Comparison of ENCODE assay signal across 9 cellular contexts in the genomic region with DNA sequence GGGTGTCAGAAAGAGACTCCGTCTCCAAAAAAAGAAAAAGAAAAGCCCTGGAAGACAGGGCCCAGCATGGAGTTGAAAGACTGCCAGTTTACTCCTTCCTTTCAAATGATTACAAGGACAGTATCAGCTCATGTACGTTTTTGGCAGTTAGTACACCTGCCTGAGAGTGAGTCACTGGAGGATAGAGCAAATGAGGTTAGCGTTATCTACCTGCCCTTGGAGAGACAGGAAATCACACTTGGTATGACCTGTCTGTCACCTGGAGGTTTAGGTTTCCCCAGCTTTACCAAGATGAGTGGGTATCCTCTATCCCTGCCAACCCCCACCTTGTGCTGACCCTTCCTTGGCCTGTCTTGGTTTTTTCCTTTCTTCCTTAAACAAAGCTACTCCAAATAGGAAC.
DNase-seq lines count a peak whose midpoint lies in the region; ATAC-seq and TF ChIP-seq lines count a peak whose summit lies in the region.
"Had no signal": no experiment of that assay in that cellular context is flagged by ENCODE, and none has a peak within 500 bp of the region (broad histone marks: within the 10 kb centered on the region; RNA-seq: fewer than 3 reads in every experiment).

No MANE protein-coding gene starts in this region.

- no peaks in the 10 kb centered on the region for H3K9me3 Mint-ChIP-seq in CD14-positive monocyte

- dilution Hi-C loops in mammary epithelial cell (cut with HindIII; ENCODE audit: low sequenced_read_pairs): no loop called here

- H3K27ac ChIP-seq in BLaER1 treated with 17β-estradiol and CSF1 and Interleukin-3, amounts not matched to agents 10 nM and 100 nM: peak overlapping the region in 10 of 11 experiments; percentile 9 to 95 (median 88); a peak in 17 of 22 replicates
- peak overlapping the region; percentile 79 for H3K27ac ChIP-seq in KOPT-K1 (ENCODE audit: low read depth, low read length, poor library complexity, severe bottlenecking)
- H3K27ac ChIP-seq in mammary epithelial cell (ENCODE audit: insufficient read depth, low read depth, low read length): peak overlapping the region; percentile 53
- peak overlapping the region; percentile 13 to 16 for H3K27ac ChIP-seq in mucosa of rectum (ENCODE audit: low read depth in 2 of 2, low read length in 2 of 2)

- in situ Hi-C loops in mammary epithelial cell (cut with MboI; ENCODE audit: low sequenced_read_pairs in 2 of 2): no loop called here

- intact Hi-C loops in mammary epithelial cell (cut with micrococcal nuclease): loop anchor here (1.0 to 10.0 kb wide), 2 partner anchors 17 to 200 kb away; no protein-coding TSS in a partner anchor
- intact Hi-C loops in CD14-positive monocyte (cut with micrococcal nuclease): no loop called here

- peak overlapping the region in 1 of 7 donors; percentile 60 for H3K27ac Mint-ChIP-seq in CD14-positive monocyte

- H3K9ac ChIP-seq in BLaER1 treated with 17β-estradiol and CSF1 and Interleukin-3, amounts not matched to agents 10 nM and 100 nM: peak overlapping the region in 3 of 11 experiments; percentile 21 to 63 (median 61); a peak in 1 of 22 replicates
- H3K9ac ChIP-seq in mammary epithelial cell (ENCODE audit: insufficient read depth, low read length): peak overlapping the region; percentile 58
- peak overlapping the region in 1 of 2 donors; percentile 22 for H3K9ac ChIP-seq in mucosa of rectum (ENCODE audit: low read depth in 1 of 2, low read length in 2 of 2)

- TF ChIP-seq CTCF in mammary epithelial cell (conservative IDR thresholded peaks at IDR 0.05 in 1 of 2, IDR thresholded peaks at IDR 0.05 in 1 of 2; ENCODE audit: extremely low read depth in 1 of 2, insufficient read depth in 1 of 2, low read depth in 1 of 2, low read length in 2 of 2) (no peak), CD14-positive monocyte (IDR thresholded peaks at IDR 0.05) (no peak)

- H3K4me1 Mint-ChIP-seq in CD14-positive monocyte: peaks cover 47% of the 10 kb centered on the region

- peaks cover 74 to 96% (median 80%) of the 10 kb centered on the region in 10 experiments for H3K4me1 ChIP-seq in BLaER1 treated with 17β-estradiol and CSF1 and Interleukin-3, amounts not matched to agents 10 nM and 100 nM
- H3K4me1 ChIP-seq in mammary epithelial cell (ENCODE audit: insufficient read depth, low read length) (peaks cover 77% of the 10 kb centered on the region), mucosa of rectum (ENCODE audit: control insufficient read depth in 2 of 2, insufficient read depth in 2 of 2, low read length in 2 of 2) (peaks cover 24 to 25% of the 10 kb centered on the region in 2 donors)

- H3K36me3 Mint-ChIP-seq in CD14-positive monocyte: peaks cover 25 to 26% of the 10 kb centered on the region in 2 donors

- no peaks in the 10 kb centered on the region for H3K27me3 Mint-ChIP-seq in CD14-positive monocyte (ENCODE audit: low read depth in 3 of 3)

- H2AFZ ChIP-seq in mammary epithelial cell (ENCODE audit: low read depth, low read length): no peak overlapping the region

- peak overlapping the region; percentile 75 to 96 (median 91) for H3K4me2 ChIP-seq in BLaER1 treated with 17β-estradiol and CSF1 and Interleukin-3, amounts not matched to agents 10 nM and 100 nM
- H3K4me2 ChIP-seq in mammary epithelial cell (ENCODE audit: insufficient read depth, low read depth, low read length): peak overlapping the region; percentile 40

- DNase-seq in mammary epithelial cell (peak; percentile 82), NCI-H1930 (lab: John Stamatoyannopoulos, UW) (no peak), cortex of kidney (lab: John Stamatoyannopoulos, UW) (no peak), CD14-positive monocyte (ENCODE audit: low spot score) (no peak)
- DNase-seq: NCI-H1048 had no signal

- no peak overlapping the region for H3K4me3 ChIP-seq in BLaER1 treated with 17β-estradiol and CSF1 and Interleukin-3, amounts not matched to agents 10 nM and 100 nM
- H3K4me3 ChIP-seq in mammary epithelial cell (replicated peaks in 1 of 3; ENCODE audit: insufficient read depth in 1 of 3, low read depth in 2 of 3, low read length in 3 of 3) (no peak overlapping the region), mucosa of rectum (ENCODE audit: low read length in 2 of 2) (no peak overlapping the region)

- no peaks in the 10 kb centered on the region for H3K9me3 ChIP-seq in BLaER1 treated with 17β-estradiol and CSF1 and Interleukin-3, amounts not matched to agents 10 nM and 100 nM (replicated peaks in 1 of 11)
- H3K9me3 ChIP-seq in KOPT-K1 (ENCODE audit: insufficient read depth, low read length, poor library complexity, severe bottlenecking) (no peaks in the 10 kb centered on the region), mammary epithelial cell (replicated peaks; ENCODE audit: insufficient read depth, low read length) (no peaks in the 10 kb centered on the region), mucosa of rectum (ENCODE audit: control insufficient read depth in 2 of 2, low read length in 2 of 2) (no peaks in the 10 kb centered on the region)

- WGBS in mammary epithelial cell (ENCODE audit: low coverage, missing lambda C conversion rate): 3% methylated on average over 3 of the region's 3 CpGs

- no peak for ATAC-seq in GM21390 (IDR thresholded peaks at IDR 0.05; ENCODE audit: unreplicated experiment)

- no peaks in the 10 kb centered on the region for H3K27me3 ChIP-seq in BLaER1 treated with 17β-estradiol and CSF1 and Interleukin-3, amounts not matched to agents 10 nM and 100 nM
- H3K27me3 ChIP-seq in mammary epithelial cell (ENCODE audit: insufficient read depth, low read length) (no peaks in the 10 kb centered on the region), mucosa of rectum (ENCODE audit: control insufficient read depth in 2 of 2, insufficient read depth in 2 of 2, low read length in 2 of 2) (no peaks in the 10 kb centered on the region)

- peaks cover 87% of the 10 kb centered on the region for H3K79me2 ChIP-seq in mammary epithelial cell (ENCODE audit: insufficient read depth, low read length)

- H3K36me3 ChIP-seq in BLaER1 treated with 17β-estradiol and CSF1 and Interleukin-3, amounts not matched to agents 10 nM and 100 nM: peaks cover 17 to 56% (median 31%) of the 10 kb centered on the region in 11 experiments
- H3K36me3 ChIP-seq in KOPT-K1 (ENCODE audit: insufficient read depth, low read length) (peaks cover 22% of the 10 kb centered on the region), mammary epithelial cell (ENCODE audit: insufficient read depth, low read length) (peaks cover 9% of the 10 kb centered on the region), mucosa of rectum (ENCODE audit: control insufficient read depth in 2 of 2, insufficient read depth in 2 of 2, low read length in 2 of 2) (peaks cover 7 to 8% of the 10 kb centered on the region in 2 donors)

- no peak overlapping the region for H3K4me3 Mint-ChIP-seq in CD14-positive monocyte

- CTCF ChIA-PET in mammary epithelial cell (lab: Charles Lee; ENCODE audit: low non-redundant PET): no interaction called here

- peaks cover 0 to 30% (median 0%) of the 10 kb centered on the region in 11 experiments; a peak in 5 of 22 replicates for H4K20me1 ChIP-seq in BLaER1 treated with 17β-estradiol and CSF1 and Interleukin-3, amounts not matched to agents 10 nM and 100 nM
- H4K20me1 ChIP-seq in mammary epithelial cell (ENCODE audit: insufficient read depth, low read length): no peaks in the 10 kb centered on the region

- BruUV-seq in mammary epithelial cell (replicated peaks; lab: Mats Ljungman, UMichigan): no TSS peak

Comparison
In these comparisons a context has a peak if more than half of its experiments do, and no peak if none do; other contexts are left out.
1. H3K27ac ChIP-seq: peak in every context shown above with its lines; median percentile 88 in BLaER1 treated with 17β-estradiol and CSF1 and Interleukin-3, amounts not matched to agents 10 nM and 100 nM; 79 in KOPT-K1; 53 in mammary epithelial cell; 14 in mucosa of rectum.